ENCODE assay signal across 1 cellular context in the genomic region with DNA sequence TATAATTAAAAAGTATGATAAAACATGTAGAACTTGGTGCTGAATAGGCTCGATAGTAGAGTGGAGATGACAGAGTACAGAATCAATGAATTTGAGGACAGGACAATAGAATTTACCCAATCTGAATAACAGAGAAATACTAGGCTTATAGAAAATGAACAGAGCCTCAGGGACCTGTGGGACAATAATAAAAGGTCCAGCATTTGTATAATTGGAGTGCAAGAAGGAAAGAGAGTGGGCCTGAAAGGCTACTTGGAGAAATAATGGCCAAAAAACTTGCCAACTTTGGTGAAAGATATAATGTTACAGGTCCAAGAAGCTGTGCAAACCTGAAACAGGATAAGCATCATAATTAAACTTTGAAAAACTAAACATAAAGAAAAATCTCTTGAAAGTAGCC.
TF ChIP-seq lines count a peak whose summit lies in the region.

No MANE protein-coding gene starts in this region.

TF ChIP-seq in HEK293, 187 proteins besides CTCF, POLR2A, EP300 and RAD21 (continued from another document):
- no peak for TF ChIP-seq ZNF10 (tag by site-specific recombination; IDR thresholded peaks at IDR 0.05)
- no peak for TF ChIP-seq ZNF660 (tag by site-specific recombination; IDR thresholded peaks at IDR 0.05)
- TF ChIP-seq ZNF416 (tag by site-specific recombination; IDR thresholded peaks at IDR 0.05) = no peak
- TF ChIP-seq ZNF610 (tag by site-specific recombination; IDR thresholded peaks at IDR 0.05; ENCODE audit: borderline replicate concordance) = no peak
- TF ChIP-seq GFI1B (tag by site-specific recombination; IDR thresholded peaks at IDR 0.05) = no peak
- TF ChIP-seq RBAK (tag by site-specific recombination; IDR thresholded peaks at IDR 0.05) = no peak
